In genomic region chr19:41263042-41263849, GRCh38 we compare ENCODE assay signal across 8 cellular contexts. TPM values are rescaled to one million over a fixed set of nuclear protein-coding genes. Genes with fewer than 3 reads are reported as not detected.
A peak's percentile ranks its signal among the peaks of the same experiment; 100 is the strongest.
DNase-seq lines count a peak whose midpoint lies in the region; ATAC-seq and TF ChIP-seq lines count a peak whose summit lies in the region.

No MANE protein-coding gene starts in this region.

- H3K9me3 ChIP-seq in mesenchymal stem cell (ENCODE audit: control insufficient read depth, low read length), result no peaks in the 10 kb centered on the region

- intact Hi-C loops in dorsolateral prefrontal cortex (cut with DNase I), result loop anchor here (2.0 to 10.0 kb wide), 4 partner anchors 46 to 601 kb away; partner anchors contain the start of gene EGLN2 (in 1 of the 2)

- H3K79me1 ChIP-seq in mesenchymal stem cell (replicated peaks; ENCODE audit: low read length, poor library complexity, severe bottlenecking), result peaks cover 4% of the 10 kb centered on the region

- no peak overlapping the region for H3K23ac ChIP-seq in mesenchymal stem cell (ENCODE audit: low read length in 2 of 2)

- peak overlapping the region; percentile 88 for H4K8ac ChIP-seq in mesenchymal stem cell (ENCODE audit: low read length)

- H3K36me3 ChIP-seq in mesenchymal stem cell (ENCODE audit: control insufficient read depth in 1 of 2, insufficient read depth in 2 of 2, low read depth in 1 of 2, low read length in 2 of 2), result peaks cover 26 to 40% of the 10 kb centered on the region in 2 experiments

- no peak overlapping the region for H2BK12ac ChIP-seq in mesenchymal stem cell (ENCODE audit: low read length in 2 of 2)

- H3K9ac ChIP-seq in mesenchymal stem cell (ENCODE audit: low read length), result peak overlapping the region; percentile 99

- peak overlapping the region; percentile 3 for H2BK5ac ChIP-seq in mesenchymal stem cell (ENCODE audit: low read depth, low read length, poor library complexity, severe bottlenecking)

- peak overlapping the region; percentile 51 for H2BK120ac ChIP-seq in mesenchymal stem cell (ENCODE audit: low read depth, low read length)

- no peaks in the 10 kb centered on the region for H3K27me3 ChIP-seq in dorsolateral prefrontal cortex
- H3K27me3 ChIP-seq in mesenchymal stem cell (ENCODE audit: control insufficient read depth in 1 of 2, insufficient read depth in 1 of 2, low read length in 2 of 2), result no peaks in the 10 kb centered on the region

- peaks cover 11% of the 10 kb centered on the region for H3K4me1 ChIP-seq in mesenchymal stem cell (ENCODE audit: control insufficient read depth, insufficient read depth, low read depth, low read length)

- H3K4me2 ChIP-seq in mesenchymal stem cell (ENCODE audit: low read length, poor library complexity, severe bottlenecking), result peak overlapping the region; percentile 92

- H3K14ac ChIP-seq in mesenchymal stem cell (ENCODE audit: low read length in 2 of 2), result peak overlapping the region in 1 of 2 experiments; percentile 12

- no peak overlapping the region for H2AFZ ChIP-seq in mesenchymal stem cell (ENCODE audit: low read depth, low read length)

- peak overlapping the region; percentile 64 for H4K91ac ChIP-seq in mesenchymal stem cell (ENCODE audit: low read length)

- no peak overlapping the region for H2BK15ac ChIP-seq in mesenchymal stem cell (ENCODE audit: low read depth, poor library complexity, severe bottlenecking)

- peak overlapping the region; percentile 5 for H2AK5ac ChIP-seq in mesenchymal stem cell (ENCODE audit: low read length, severe bottlenecking)

- H3K4ac ChIP-seq in mesenchymal stem cell (ENCODE audit: low read depth in 1 of 2, low read length in 2 of 2), result peak overlapping the region; percentile 62 to 64

- peak; percentile 6 for ATAC-seq in HG02642 (IDR thresholded peaks at IDR 0.05; ENCODE audit: poor library complexity, unreplicated experiment)

- under 1% methylated on average over 46 of the region's 46 CpGs for WGBS in mesenchymal stem cell

- H3K18ac ChIP-seq in mesenchymal stem cell (ENCODE audit: low read depth in 1 of 2, low read length in 2 of 2), result peak overlapping the region; percentile 83 to 93

- DNase-seq in GM12864 (ENCODE audit: low read depth) (peak; percentile 31), NCI-H2196 (lab: John Stamatoyannopoulos, UW; ENCODE audit: unreplicated experiment) (peak; percentile 84), dorsolateral prefrontal cortex (peak; percentile 50 to 83 (median 72)), mesenchymal stem cell (peak; percentile 98), cortex of kidney (lab: John Stamatoyannopoulos, UW) (no peak)
- DNase-seq in activated CD4-positive, alpha-beta T cell treated with anti-CD3 and anti-CD28 coated beads, Interleukin-2, amount 50 U/mL, for 48 hours, result peak; percentile 80 to 88
- peak; percentile 54 for DNase-seq in stimulated activated CD8-positive, alpha-beta memory T cell treated with anti-CD3 and anti-CD28 coated beads, Interleukin-15, amount 100 ng/mL, for 24 hours (ENCODE audit: low read depth)

- H3K4me3 ChIP-seq in GM12864 (ENCODE audit: low read depth, low read length) (peak overlapping the region; percentile 80), dorsolateral prefrontal cortex (peak overlapping the region; percentile 49 to 99 (median 79)), mesenchymal stem cell (ENCODE audit: insufficient read depth in 1 of 2, low read depth in 1 of 2, low read length in 2 of 2) (peak overlapping the region; percentile 59 to 92)

- peak overlapping the region; percentile 68 to 99 (median 96) for H3K27ac ChIP-seq in dorsolateral prefrontal cortex
- H3K27ac ChIP-seq in mesenchymal stem cell (ENCODE audit: low read length, poor library complexity, severe bottlenecking), result peak overlapping the region; percentile 82

- TF ChIP-seq CTCF in GM12864 (IDR thresholded peaks at IDR 0.05; ENCODE audit: low read depth, low read length, missing control alignments) (no peak), dorsolateral prefrontal cortex (IDR thresholded peaks at IDR 0.05 in 54 of 56, conservative IDR thresholded peaks at IDR 0.05 in 2 of 56; ENCODE audit: low read depth in 1 of 56, partially characterized antibody in 56 of 56) (peak in 18 of 56 donors; percentile 5 to 39 (median 18))

RNA-seq across cellular contexts. Expression of gene HNRNPUL1, which starts 0.9 kb away (rescaled TPM):
- 100 to 1,000 TPM in 114 of 120 experiments, 10 to 100 TPM in 6; 92.7 to 156 (median 118) TPM for total RNA-seq in dorsolateral prefrontal cortex
- 178 TPM for polyA plus RNA-seq in mesenchymal stem cell (2013, experiment 1 of 2)
- 179 TPM for polyA plus RNA-seq in mesenchymal stem cell (2013, experiment 2 of 2)

RNA-seq across cellular contexts. Expression of gene AXL, which starts 44.2 kb away (rescaled TPM):
- 10 to 100 TPM; 12.6 to 72.8 (median 27.6) TPM for total RNA-seq in dorsolateral prefrontal cortex
- polyA plus RNA-seq in mesenchymal stem cell (2013, experiment 1 of 2), result 91.5 TPM
- polyA plus RNA-seq in mesenchymal stem cell (2013, experiment 2 of 2), result 89.9 TPM

RNA-seq across cellular contexts. Expression of gene CCDC97, which starts 46.7 kb away (rescaled TPM):
- 10 to 100 TPM; 18.1 to 45.4 (median 26.0) TPM for total RNA-seq in dorsolateral prefrontal cortex
- polyA plus RNA-seq in mesenchymal stem cell (2013, experiment 1 of 2), result 15.9 TPM
- polyA plus RNA-seq in mesenchymal stem cell (2013, experiment 2 of 2), result 16.0 TPM
